ENCODE assay signal across 10 cellular contexts in the genomic region with DNA sequence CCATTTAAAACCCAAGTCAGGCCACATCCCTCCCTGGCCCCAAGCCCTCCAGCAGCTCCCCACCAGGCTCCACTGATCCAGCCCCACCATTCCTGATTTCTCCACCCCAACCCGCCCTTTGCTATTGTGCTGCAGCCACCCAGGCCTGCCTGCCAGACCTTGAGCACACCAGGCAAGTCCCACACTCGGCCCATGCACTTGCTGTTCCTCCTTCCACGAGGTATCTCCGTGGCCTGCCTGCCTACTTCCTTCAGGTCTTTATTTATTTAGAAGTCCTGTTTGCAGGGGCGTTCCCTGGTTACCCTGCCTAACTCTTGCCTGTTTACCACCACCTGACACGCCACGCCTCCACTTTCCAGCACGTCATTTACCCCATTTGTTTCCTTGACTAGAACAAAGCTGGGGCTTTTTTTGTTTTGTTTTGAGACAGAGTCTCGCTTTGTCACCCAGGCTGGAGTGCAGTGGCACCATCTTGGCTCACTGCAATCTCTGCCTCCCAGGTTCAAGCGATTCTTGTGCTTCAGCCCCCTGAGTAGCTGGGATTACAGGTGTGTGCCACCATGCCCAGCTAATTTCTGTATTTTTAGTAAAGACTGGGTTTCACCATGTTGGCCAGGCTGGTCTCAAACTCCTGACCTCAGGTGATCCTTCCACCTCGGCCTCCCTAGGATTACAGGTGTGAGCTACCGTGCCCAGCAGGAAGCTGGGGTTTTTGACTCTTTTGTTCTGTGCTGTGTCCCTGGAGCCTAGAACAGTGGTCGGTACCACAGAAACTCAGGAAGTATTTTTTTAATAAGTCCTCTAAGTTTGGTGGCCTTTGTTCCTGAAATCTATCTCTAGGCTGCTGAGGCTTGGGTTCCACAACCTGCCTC. TPM values are rescaled to one million over a fixed set of nuclear protein-coding genes. Genes with fewer than 3 reads are reported as not detected.
DNase-seq lines count a peak whose midpoint lies in the region; ATAC-seq and TF ChIP-seq lines count a peak whose summit lies in the region.
"Had no signal": no experiment of that assay in that cellular context is flagged by ENCODE, and none has a peak within 500 bp of the region (broad histone marks: within the 10 kb centered on the region; RNA-seq: fewer than 3 reads in every experiment).

No MANE protein-coding gene starts in this region.

- peak overlapping the region; percentile 52 for H4K91ac ChIP-seq in mesenchymal stem cell (ENCODE audit: low read length)

- peak overlapping the region; percentile 95 for H3K4me3 Mint-ChIP-seq in stimulated activated effector memory CD8-positive, alpha-beta T cell treated with anti-CD3 and anti-CD28 coated beads, Interleukin-12 subunit alpha, Interleukin-12 subunit beta, amount 100 ng/mL, for 72 hours

- peak; percentile 50 for ATAC-seq in HG02571 (IDR thresholded peaks at IDR 0.05; ENCODE audit: unreplicated experiment)
- ATAC-seq in stimulated activated effector memory CD8-positive, alpha-beta T cell treated with anti-CD3 and anti-CD28 coated beads, Interleukin-12 subunit alpha, Interleukin-12 subunit beta, amount 100 ng/mL, for 72 hours = peak; percentile 85

- H4K8ac ChIP-seq in mesenchymal stem cell (ENCODE audit: low read length) = peak overlapping the region; percentile 55

- no peak overlapping the region for H3K23ac ChIP-seq in mesenchymal stem cell (ENCODE audit: low read length in 2 of 2)

- H3K36me3 ChIP-seq in OCI-LY1 (ENCODE audit: insufficient read depth, low read length) (peaks cover 54% of the 10 kb centered on the region), mesenchymal stem cell (ENCODE audit: control insufficient read depth in 1 of 2, insufficient read depth in 2 of 2, low read depth in 1 of 2, low read length in 2 of 2) (peaks cover 0 to 12% of the 10 kb centered on the region in 2 experiments)

- H3K36me3 Mint-ChIP-seq in stimulated activated effector memory CD8-positive, alpha-beta T cell treated with anti-CD3 and anti-CD28 coated beads, Interleukin-12 subunit alpha, Interleukin-12 subunit beta, amount 100 ng/mL, for 72 hours = peaks cover 96% of the 10 kb centered on the region

- peaks cover 8% of the 10 kb centered on the region for H3K79me1 ChIP-seq in mesenchymal stem cell (replicated peaks; ENCODE audit: low read length, poor library complexity, severe bottlenecking)

- WGBS in mesenchymal stem cell = 95% methylated on average over 12 of the region's 13 CpGs

- H3K9me3 ChIP-seq in OCI-LY1 (ENCODE audit: low read length) (no peaks in the 10 kb centered on the region), mesenchymal stem cell (ENCODE audit: control insufficient read depth, low read length) (no peaks in the 10 kb centered on the region)

- peak overlapping the region in 1 of 2 experiments; percentile 0 for H3K4ac ChIP-seq in mesenchymal stem cell (ENCODE audit: low read depth in 1 of 2, low read length in 2 of 2)

- H3K4me1 Mint-ChIP-seq in stimulated activated effector memory CD8-positive, alpha-beta T cell treated with anti-CD3 and anti-CD28 coated beads, Interleukin-12 subunit alpha, Interleukin-12 subunit beta, amount 100 ng/mL, for 72 hours = peaks cover 52% of the 10 kb centered on the region

- peak overlapping the region; percentile 50 to 75 for H2BK12ac ChIP-seq in mesenchymal stem cell (ENCODE audit: low read length in 2 of 2)

- H3K27ac ChIP-seq in OCI-LY1 (ENCODE audit: low read depth, low read length, poor library complexity, severe bottlenecking) (peak overlapping the region; percentile 96), mesenchymal stem cell (ENCODE audit: low read length, poor library complexity, severe bottlenecking) (peak overlapping the region; percentile 26)

- H3K9me3 Mint-ChIP-seq in stimulated activated effector memory CD8-positive, alpha-beta T cell treated with anti-CD3 and anti-CD28 coated beads, Interleukin-12 subunit alpha, Interleukin-12 subunit beta, amount 100 ng/mL, for 72 hours = no peaks in the 10 kb centered on the region

- no peak overlapping the region for H3K14ac ChIP-seq in mesenchymal stem cell (ENCODE audit: low read length in 2 of 2)

- peak overlapping the region; percentile 52 to 58 for H3K18ac ChIP-seq in mesenchymal stem cell (ENCODE audit: low read depth in 1 of 2, low read length in 2 of 2)

- TF ChIP-seq CTCF in OCI-LY1 (IDR thresholded peaks at IDR 0.05; ENCODE audit: low read length) = no peak

- no peaks in the 10 kb centered on the region for H3K9me2 ChIP-seq in OCI-LY1 (ENCODE audit: low read depth, low read length)

- peaks cover 86% of the 10 kb centered on the region for H3K4me1 ChIP-seq in OCI-LY1 (ENCODE audit: insufficient read depth, low read length, severe bottlenecking)
- H3K4me1 ChIP-seq in mesenchymal stem cell (ENCODE audit: control insufficient read depth, insufficient read depth, low read depth, low read length) = peaks cover 18% of the 10 kb centered on the region

- H2BK120ac ChIP-seq in mesenchymal stem cell (ENCODE audit: low read depth, low read length) = peak overlapping the region; percentile 15

- H2AK5ac ChIP-seq in mesenchymal stem cell (ENCODE audit: low read length, severe bottlenecking) = no peak overlapping the region

- DNase-seq in NCI-H1436 (lab: John Stamatoyannopoulos, UW) = peak; percentile 56
- no peak for DNase-seq in NCI-H1436 treated with DMSO at 0.1 percent for 48 hours (lab: John Stamatoyannopoulos, UW)
- DNase-seq in activated naive CD4-positive, alpha-beta T cell treated with Interleukin-2 at 50 U/mL for 16 hours = peak; percentile 97
- peak; percentile 29 for DNase-seq in mesenchymal stem cell
- peak; percentile 69 to 95 for DNase-seq in stimulated activated effector memory CD8-positive, alpha-beta T cell treated with anti-CD3 and anti-CD28 coated beads, Interleukin-12 subunit alpha, Interleukin-12 subunit beta, amount 100 ng/mL, for 72 hours (ENCODE audit: low spot score in 2 of 2)
- DNase-seq in mesenteric fat pad (ENCODE audit: low spot score) = no peak

- no peak overlapping the region for H2BK15ac ChIP-seq in mesenchymal stem cell (ENCODE audit: low read depth, poor library complexity, severe bottlenecking)

- no peaks in the 10 kb centered on the region for H3K27me3 ChIP-seq in OCI-LY1 (ENCODE audit: insufficient read depth, low read length)
- H3K27me3 ChIP-seq in mesenchymal stem cell (ENCODE audit: control insufficient read depth in 1 of 2, insufficient read depth in 1 of 2, low read length in 2 of 2) = no peaks in the 10 kb centered on the region

- H2BK5ac ChIP-seq in mesenchymal stem cell (ENCODE audit: low read depth, low read length, poor library complexity, severe bottlenecking) = no peak overlapping the region

- peak overlapping the region; percentile 99 for H3K27ac Mint-ChIP-seq in stimulated activated effector memory CD8-positive, alpha-beta T cell treated with anti-CD3 and anti-CD28 coated beads, Interleukin-12 subunit alpha, Interleukin-12 subunit beta, amount 100 ng/mL, for 72 hours

- no peak overlapping the region for H2AFZ ChIP-seq in OCI-LY1 (ENCODE audit: low read length)
- H2AFZ ChIP-seq in mesenchymal stem cell (ENCODE audit: low read depth, low read length) = no peak overlapping the region

- H3K4me3 ChIP-seq in OCI-LY1 (ENCODE audit: low read depth, low read length, poor library complexity, severe bottlenecking) (peak overlapping the region; percentile 20), mesenchymal stem cell (ENCODE audit: insufficient read depth in 1 of 2, low read depth in 1 of 2, low read length in 2 of 2) (no peak overlapping the region)

- peaks cover 11% of the 10 kb centered on the region; the same call in 1 of the 2 replicates for H3F3A ChIP-seq in OCI-LY1 (ENCODE audit: insufficient read depth, low read length)

- H3K79me2 ChIP-seq in OCI-LY1 (ENCODE audit: insufficient read depth, low read length) = no peaks in the 10 kb centered on the region; the same call in 1 of the 2 replicates

- peak overlapping the region; percentile 25; the same call in 1 of the 2 replicates for H3K9ac ChIP-seq in OCI-LY1 (ENCODE audit: low read length)
- no peak overlapping the region for H3K9ac ChIP-seq in mesenchymal stem cell (ENCODE audit: low read length)

- peak overlapping the region; percentile 51 for H3K4me2 ChIP-seq in OCI-LY1 (ENCODE audit: low read length)
- H3K4me2 ChIP-seq in mesenchymal stem cell (ENCODE audit: low read length, poor library complexity, severe bottlenecking) = no peak overlapping the region

- H4K20me1 ChIP-seq in OCI-LY1 (ENCODE audit: insufficient read depth, low read length) = no peaks in the 10 kb centered on the region

RNA-seq across cellular contexts. Expression of gene CENPM, which starts 6.7 kb away (rescaled TPM):
- 5.6 TPM for polyA plus RNA-seq in mesenchymal stem cell (2013, experiment 1 of 2)
- polyA plus RNA-seq in mesenchymal stem cell (2013, experiment 2 of 2) = 6.6 TPM
- total RNA-seq in mesenteric fat pad = not detected

RNA-seq across cellular contexts. Expression of gene TNFRSF13C, which starts 13.6 kb away (rescaled TPM):
- 0.22 TPM for polyA plus RNA-seq in mesenchymal stem cell (2013, experiment 1 of 2)
- polyA plus RNA-seq in mesenchymal stem cell (2013, experiment 2 of 2) = 0.18 TPM
- total RNA-seq in mesenteric fat pad = 0.19 TPM

RNA-seq across cellular contexts. Expression of gene SHISA8, which starts 25.3 kb away (rescaled TPM):
- not detected for polyA plus RNA-seq in mesenchymal stem cell (2013, experiment 1 of 2)
- not detected for polyA plus RNA-seq in mesenchymal stem cell (2013, experiment 2 of 2)
- total RNA-seq in mesenteric fat pad = not detected
- total RNA-seq: fibroblast of villous mesenchyme had no signal
- polyA plus RNA-seq: BJ had no signal

RNA-seq across cellular contexts. Expression of gene SEPTIN3, which starts 29.0 kb away (rescaled TPM):
- 0.98 TPM for polyA plus RNA-seq in mesenchymal stem cell (2013, experiment 1 of 2)
- 1.1 TPM for polyA plus RNA-seq in mesenchymal stem cell (2013, experiment 2 of 2)
- 0.55 TPM for total RNA-seq in mesenteric fat pad

Comparison
In these comparisons a context has a peak if more than half of its experiments do, and no peak if none do; other contexts are left out.
1. DNase-seq: peak in NCI-H1436 (single experiment), activated naive CD4-positive, alpha-beta T cell treated with Interleukin-2 at 50 U/mL for 16 hours (single experiment), mesenchymal stem cell (single experiment) and stimulated activated effector memory CD8-positive, alpha-beta T cell treated with anti-CD3 and anti-CD28 coated beads, Interleukin-12 subunit alpha, Interleukin-12 subunit beta, amount 100 ng/mL, for 72 hours (2 of 2); none in NCI-H1436 treated with DMSO at 0.1 percent for 48 hours (single experiment) and mesenteric fat pad (single experiment).